Comparison of ENCODE assay signal across 13 cellular contexts in the genomic region with DNA sequence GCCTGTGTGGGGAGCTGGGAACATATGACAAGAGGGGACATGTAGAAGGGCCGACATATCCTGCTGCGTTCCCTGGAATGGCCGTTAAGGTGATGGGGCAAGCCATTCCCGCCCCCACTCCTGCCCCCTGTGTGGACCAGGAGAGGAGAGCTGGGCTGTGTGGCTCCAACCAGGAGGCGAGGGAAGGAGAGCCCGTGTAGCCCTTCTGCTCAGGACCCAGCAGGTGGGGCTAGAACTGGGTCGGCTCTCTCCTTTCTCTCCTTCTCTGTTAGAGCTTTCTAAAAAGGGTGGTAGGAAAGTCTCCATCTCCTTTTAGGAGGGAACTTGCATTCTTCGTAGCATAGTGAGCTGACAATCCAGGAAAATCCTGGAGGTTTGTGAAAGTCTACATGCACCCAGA. TPM values are rescaled to one million over a fixed set of nuclear protein-coding genes. Genes with fewer than 3 reads are reported as not detected.
DNase-seq lines count a peak whose midpoint lies in the region; ATAC-seq and TF ChIP-seq lines count a peak whose summit lies in the region.
"Had no signal": no experiment of that assay in that cellular context is flagged by ENCODE, and none has a peak within 500 bp of the region (broad histone marks: within the 10 kb centered on the region; RNA-seq: fewer than 3 reads in every experiment).

No MANE protein-coding gene starts in this region.

- H3K4me1 Mint-ChIP-seq in activated naive CD4-positive, alpha-beta T cell treated with anti-CD3 and anti-CD28 coated beads, Interleukin-2, amount 10 ng/mL, durations not matched to agents 7 days and 5 days, result no peaks in the 10 kb centered on the region
- no peaks in the 10 kb centered on the region; the same call in 2 of the 3 replicates for H3K4me1 Mint-ChIP-seq in GM23338
- no peaks in the 10 kb centered on the region for H3K4me1 Mint-ChIP-seq in activated T-helper 1 cell treated with anti-CD3 and anti-CD28 coated beads, Interleukin-12 subunit alpha, Interleukin-12 subunit beta, Interleukin-2, Interleukin-4 antibody, amounts not matched to agents 30 ng/mL and 10 ng/mL and 1 ng/mL, durations not matched to agents 14 hours and 24 hours and 36 hours (ENCODE audit: low read depth)
- H3K4me1 Mint-ChIP-seq: CD14-positive monocyte had no signal

- H3K4me2 ChIP-seq in GM23338, result no peak overlapping the region

- in situ Hi-C loops in astrocyte of the spinal cord (cut with HindIII; ENCODE audit: low sequenced_read_pairs), result no loop called here

- H4K20me1 ChIP-seq in GM23338 (replicated peaks; ENCODE audit: insufficient read depth), result 0 out of 2 replicates have a peak, but pooled peaks cover 4% of the 10 kb centered on the region

- DNase-seq in activated naive CD4-positive, alpha-beta T cell treated with anti-CD3 and anti-CD28 coated beads, Interleukin-2, amount 10 ng/mL, durations not matched to agents 7 days and 5 days, result no peak
- DNase-seq in activated naive CD4-positive, alpha-beta T cell treated with anti-CD3 and anti-CD28 coated beads, Interleukin-2, amount 50 U/mL, for 16 hours, result no peak
- DNase-seq in GM23338 (ENCODE audit: low spot score) (no peak), astrocyte of the spinal cord (ENCODE audit: low read depth, low spot score) (no peak), kidney epithelial cell (ENCODE audit: low read depth) (no peak), 8988T (no peak)
- no peak for DNase-seq in activated T-helper 1 cell treated with anti-CD3 and anti-CD28 coated beads, Interleukin-12 subunit alpha, Interleukin-12 subunit beta, Interleukin-2, Interleukin-4 antibody, amounts not matched to agents 30 ng/mL and 10 ng/mL and 1 ng/mL, durations not matched to agents 14 hours and 24 hours and 36 hours (ENCODE audit: low spot score)

- H3K27me3 ChIP-seq in GM23338 (ENCODE audit: insufficient read depth) (no peaks in the 10 kb centered on the region), kidney epithelial cell (ENCODE audit: control insufficient read depth, insufficient read depth, low read length) (no peaks in the 10 kb centered on the region)
- H3K27me3 ChIP-seq: SJCRH30 had no signal

- peaks cover 19% of the 10 kb centered on the region; the same call in 1 of the 2 replicates for H3F3A ChIP-seq in GM23338 (replicated peaks; ENCODE audit: low read depth)

- H3K4me3 Mint-ChIP-seq in activated naive CD4-positive, alpha-beta T cell treated with anti-CD3 and anti-CD28 coated beads, Interleukin-2, amount 10 ng/mL, durations not matched to agents 7 days and 5 days, result no peak overlapping the region
- H3K4me3 Mint-ChIP-seq in GM23338, result no peak overlapping the region
- no peak overlapping the region for H3K4me3 Mint-ChIP-seq in activated T-helper 1 cell treated with anti-CD3 and anti-CD28 coated beads, Interleukin-12 subunit alpha, Interleukin-12 subunit beta, Interleukin-2, Interleukin-4 antibody, amounts not matched to agents 30 ng/mL and 10 ng/mL and 1 ng/mL, durations not matched to agents 14 hours and 24 hours and 36 hours
- H3K4me3 Mint-ChIP-seq: CD14-positive monocyte had no signal

- H3K4me3 ChIP-seq in GM23338 (no peak overlapping the region), astrocyte of the spinal cord (ENCODE audit: low read depth, low read length) (no peak overlapping the region), kidney epithelial cell (ENCODE audit: low read depth, low read length) (no peak overlapping the region)
- H3K4me3 ChIP-seq: GM12878, HAP-1, SJCRH30 had no signal

- no peaks in the 10 kb centered on the region for H3K9me2 ChIP-seq in GM23338 (ENCODE audit: insufficient read depth)

- H3K27me3 Mint-ChIP-seq in activated naive CD4-positive, alpha-beta T cell treated with anti-CD3 and anti-CD28 coated beads, Interleukin-2, amount 10 ng/mL, durations not matched to agents 7 days and 5 days, result no peaks in the 10 kb centered on the region
- peaks cover 9% of the 10 kb centered on the region for H3K27me3 Mint-ChIP-seq in GM23338 (ENCODE audit: insufficient read depth, low read depth, poor library complexity)
- H3K27me3 Mint-ChIP-seq in activated T-helper 1 cell treated with anti-CD3 and anti-CD28 coated beads, Interleukin-12 subunit alpha, Interleukin-12 subunit beta, Interleukin-2, Interleukin-4 antibody, amounts not matched to agents 30 ng/mL and 10 ng/mL and 1 ng/mL, durations not matched to agents 14 hours and 24 hours and 36 hours (ENCODE audit: insufficient read depth), result no peaks in the 10 kb centered on the region

- CTCF ChIA-PET in activated naive CD4-positive, alpha-beta T cell treated with anti-CD3 and anti-CD28 coated beads, Interleukin-2, amount 10 ng/mL, durations not matched to agents 7 days and 5 days (lab: Charles Lee), result interaction anchor here (0.6 to 5.2 kb wide), 30 partner anchors 9 to 389 kb away, joined by 3 to 133 read pairs (median 4); a partner anchor contains a TSS

- H2AFZ ChIP-seq in GM23338, result no peak overlapping the region

- H3K27ac Mint-ChIP-seq in activated naive CD4-positive, alpha-beta T cell treated with anti-CD3 and anti-CD28 coated beads, Interleukin-2, amount 10 ng/mL, durations not matched to agents 7 days and 5 days, result peak overlapping the region; percentile 7
- no peak overlapping the region for H3K27ac Mint-ChIP-seq in GM23338
- no peak overlapping the region for H3K27ac Mint-ChIP-seq in activated T-helper 1 cell treated with anti-CD3 and anti-CD28 coated beads, Interleukin-12 subunit alpha, Interleukin-12 subunit beta, Interleukin-2, Interleukin-4 antibody, amounts not matched to agents 30 ng/mL and 10 ng/mL and 1 ng/mL, durations not matched to agents 14 hours and 24 hours and 36 hours

- H3K9me3 Mint-ChIP-seq in activated naive CD4-positive, alpha-beta T cell treated with anti-CD3 and anti-CD28 coated beads, Interleukin-2, amount 10 ng/mL, durations not matched to agents 7 days and 5 days, result no peaks in the 10 kb centered on the region
- no peaks in the 10 kb centered on the region for H3K9me3 Mint-ChIP-seq in GM23338
- H3K9me3 Mint-ChIP-seq in activated T-helper 1 cell treated with anti-CD3 and anti-CD28 coated beads, Interleukin-12 subunit alpha, Interleukin-12 subunit beta, Interleukin-2, Interleukin-4 antibody, amounts not matched to agents 30 ng/mL and 10 ng/mL and 1 ng/mL, durations not matched to agents 14 hours and 24 hours and 36 hours, result no peaks in the 10 kb centered on the region
- H3K9me3 Mint-ChIP-seq: CD14-positive monocyte had no signal

- no peaks in the 10 kb centered on the region for H3K4me1 ChIP-seq in GM23338 (ENCODE audit: insufficient read depth)
- H3K4me1 ChIP-seq: HAP-1, SJCRH30 had no signal

- TF ChIP-seq CTCF in GM23338 (conservative IDR thresholded peaks at IDR 0.05; ENCODE audit: low read depth in 2 of 2), result no peak
- TF ChIP-seq CTCF in astrocyte of the spinal cord (IDR thresholded peaks at IDR 0.05; ENCODE audit: low read depth, low read length), result peak; percentile 22
- peak; percentile 12 for TF ChIP-seq CTCF in kidney epithelial cell (IDR thresholded peaks at IDR 0.05; ENCODE audit: insufficient read depth, low read length, poor library complexity, severe bottlenecking)

- H3K36me3 Mint-ChIP-seq in activated naive CD4-positive, alpha-beta T cell treated with anti-CD3 and anti-CD28 coated beads, Interleukin-2, amount 10 ng/mL, durations not matched to agents 7 days and 5 days, result peaks cover 48% of the 10 kb centered on the region
- H3K36me3 Mint-ChIP-seq in GM23338 (ENCODE audit: low read depth), result peaks cover 83% of the 10 kb centered on the region
- peaks cover 28% of the 10 kb centered on the region for H3K36me3 Mint-ChIP-seq in activated T-helper 1 cell treated with anti-CD3 and anti-CD28 coated beads, Interleukin-12 subunit alpha, Interleukin-12 subunit beta, Interleukin-2, Interleukin-4 antibody, amounts not matched to agents 30 ng/mL and 10 ng/mL and 1 ng/mL, durations not matched to agents 14 hours and 24 hours and 36 hours (ENCODE audit: low read depth)

- peak; percentile 41 for ATAC-seq in GM23338
- ATAC-seq in GM19455 (IDR thresholded peaks at IDR 0.05; ENCODE audit: unreplicated experiment), result no peak

- H3K27ac ChIP-seq in GM23338 (ENCODE audit: low read depth), result no peak overlapping the region
- H3K27ac ChIP-seq: 22Rv1, SJCRH30 had no signal

- H3K36me3 ChIP-seq in GM23338 (ENCODE audit: insufficient read depth) (peaks cover 38% of the 10 kb centered on the region), kidney epithelial cell (ENCODE audit: control insufficient read depth, insufficient read depth, low read length) (peaks cover 5% of the 10 kb centered on the region)

- intact Hi-C loops in activated T-helper 1 cell treated with anti-CD3 and anti-CD28 coated beads, Interleukin-12 subunit alpha, Interleukin-12 subunit beta, Interleukin-2, Interleukin-4 antibody, amounts not matched to agents 30 ng/mL and 10 ng/mL and 1 ng/mL, durations not matched to agents 14 hours and 24 hours and 36 hours (cut with micrococcal nuclease), result no loop called here

- H3K79me2 ChIP-seq in GM23338 (replicated peaks; ENCODE audit: insufficient read depth), result no peaks in the 10 kb centered on the region

TF ChIP-seq in GM23338, 12 proteins besides CTCF, POLR2A, EP300 and RAD21 (continues in another document):
- TF ChIP-seq POLR2AphosphoS5 (IDR thresholded peaks at IDR 0.05; ENCODE audit: low read depth) (no peak), ZNF331 (CRISPR knock-in tag; IDR thresholded peaks at IDR 0.05; ENCODE audit: low read depth) (no peak), STAT1 (IDR thresholded peaks at IDR 0.05; ENCODE audit: unreplicated experiment) (no peak)

RNA-seq across cellular contexts. Expression of a gene that starts 12.8 kb away (rescaled TPM):
- 3.2 and 7.4 TPM in 2 replicates for total RNA-seq in GM23338 (2014; rRNA removed; shearing (Covaris generic))
- polyA plus RNA-seq in GM23338 (2016; fragmentation: Nextera tagmentation; extraction: Ambion mirVana), result 0.63 and 1.3 TPM in 2 replicates
- total RNA-seq in kidney epithelial cell, result 159 and 165 TPM in 2 replicates
- total RNA-seq in activated T-helper 1 cell treated with anti-CD3 and anti-CD28 coated beads, Interleukin-12 subunit alpha, Interleukin-12 subunit beta, Interleukin-2, Interleukin-4 antibody, amounts not matched to agents 30 ng/mL and 10 ng/mL and 1 ng/mL, durations not matched to agents 14 hours and 24 hours and 36 hours, result 16.5 and 17.8 TPM in 2 replicates

RNA-seq across cellular contexts. Expression of a gene that starts 43.5 kb away (rescaled TPM):
- 47.9 and 58.8 TPM in 2 replicates for total RNA-seq in GM23338 (2014; rRNA removed; shearing (Covaris generic))
- 31.5 and 39.5 TPM in 2 replicates for polyA plus RNA-seq in GM23338 (2016; fragmentation: Nextera tagmentation; extraction: Ambion mirVana)
- 50.7 and 52.4 TPM in 2 replicates for total RNA-seq in kidney epithelial cell
- total RNA-seq in activated T-helper 1 cell treated with anti-CD3 and anti-CD28 coated beads, Interleukin-12 subunit alpha, Interleukin-12 subunit beta, Interleukin-2, Interleukin-4 antibody, amounts not matched to agents 30 ng/mL and 10 ng/mL and 1 ng/mL, durations not matched to agents 14 hours and 24 hours and 36 hours, result 41.2 and 44.0 TPM in 2 replicates

RNA-seq across cellular contexts. Expression of a gene that starts 55.8 kb away (rescaled TPM):
- total RNA-seq in GM23338 (2014; rRNA removed; shearing (Covaris generic)), result 73.7 and 79.4 TPM in 2 replicates
- 30.4 and 30.9 TPM in 2 replicates for polyA plus RNA-seq in GM23338 (2016; fragmentation: Nextera tagmentation; extraction: Ambion mirVana)
- 12.6 and 15.5 TPM in 2 replicates for total RNA-seq in kidney epithelial cell
- total RNA-seq in activated T-helper 1 cell treated with anti-CD3 and anti-CD28 coated beads, Interleukin-12 subunit alpha, Interleukin-12 subunit beta, Interleukin-2, Interleukin-4 antibody, amounts not matched to agents 30 ng/mL and 10 ng/mL and 1 ng/mL, durations not matched to agents 14 hours and 24 hours and 36 hours, result 44.9 and 45.1 TPM in 2 replicates

Comparison
In these comparisons a context has a peak if more than half of its experiments do, and no peak if none do; other contexts are left out.
1. CTCF ChIP-seq: peak in astrocyte of the spinal cord (single experiment) and kidney epithelial cell (single experiment); none in GM23338 (0 of 2).